16 cellular contexts compared by ENCODE assay signal in genomic region chr2:202627042-202627441, GRCh38. TPM values are rescaled to one million over a fixed set of nuclear protein-coding genes. Genes with fewer than 3 reads are reported as not detected.
DNase-seq lines count a peak whose midpoint lies in the region; ATAC-seq, FAIRE-seq and TF ChIP-seq lines count a peak whose summit lies in the region.
"Had no signal": no experiment of that assay in that cellular context is flagged by ENCODE, and none has a peak within 500 bp of the region (broad histone marks: within the 10 kb centered on the region; RNA-seq: fewer than 3 reads in every experiment).

No MANE protein-coding gene starts in this region.

- H3K27me3 ChIP-seq in SK-N-SH (ENCODE audit: insufficient read depth) (no peaks in the 10 kb centered on the region), MM.1S (replicated peaks; ENCODE audit: insufficient read depth, low read length) (no peaks in the 10 kb centered on the region), GM12878 (replicated peaks in 1 of 2; ENCODE audit: control insufficient read depth in 2 of 2, insufficient read depth in 2 of 2, low read length in 1 of 2) (no peaks in the 10 kb centered on the region)
- H3K27me3 ChIP-seq: BLaER1 treated with 17β-estradiol and CSF1 and Interleukin-3, amounts not matched to agents 10 nM and 100 nM had no signal

- no peaks in the 10 kb centered on the region for H3K36me3 Mint-ChIP-seq in naive thymus-derived CD8-positive, alpha-beta T cell
- H3K36me3 Mint-ChIP-seq: CD8-positive, alpha-beta T cell had no signal

- no peaks in the 10 kb centered on the region for H3K27me3 Mint-ChIP-seq in naive thymus-derived CD8-positive, alpha-beta T cell

- H3K36me3 ChIP-seq in SK-N-SH (replicated peaks in 1 of 2; ENCODE audit: control insufficient read depth in 1 of 2, insufficient read depth in 2 of 2, low read length in 1 of 2) (no peaks in the 10 kb centered on the region), MM.1S (replicated peaks; ENCODE audit: insufficient read depth, low read length) (no peaks in the 10 kb centered on the region), GM12878 (ENCODE audit: control insufficient read depth in 2 of 2, insufficient read depth in 2 of 2, low read length in 1 of 2) (no peaks in the 10 kb centered on the region)
- H3K36me3 ChIP-seq: BLaER1 treated with 17β-estradiol and CSF1 and Interleukin-3, amounts not matched to agents 10 nM and 100 nM; HAP-1 had no signal

- BruUV-seq in GM12878 (replicated peaks; lab: Mats Ljungman, UMichigan): no TSS peak

- TF ChIP-seq EP300 in SK-N-SH (IDR thresholded peaks at IDR 0.05; ENCODE audit: borderline replicate concordance in 1 of 2, low read depth in 1 of 2, low read length in 1 of 2): no peak
- TF ChIP-seq EP300 in GM12878 (IDR thresholded peaks at IDR 0.05; ENCODE audit: borderline replicate concordance in 1 of 2, control insufficient read depth in 1 of 2, low read depth in 2 of 2, low read length in 2 of 2): no peak

- H3K4me2 ChIP-seq in SK-N-SH (no peak overlapping the region), MM.1S (ENCODE audit: low read depth, low read length) (no peak overlapping the region), GM12878 (ENCODE audit: control insufficient read depth, insufficient read depth) (no peak overlapping the region)
- H3K4me2 ChIP-seq: BLaER1 treated with 17β-estradiol and CSF1 and Interleukin-3, amounts not matched to agents 10 nM and 100 nM had no signal

- H3K4me1 ChIP-seq in SK-N-SH (ENCODE audit: control insufficient read depth in 1 of 2, insufficient read depth in 2 of 2, low read depth in 1 of 2, low read length in 1 of 2) (no peaks in the 10 kb centered on the region), MM.1S (ENCODE audit: low read length) (no peaks in the 10 kb centered on the region), GM12878 (ENCODE audit: control insufficient read depth, insufficient read depth, low read length) (no peaks in the 10 kb centered on the region)
- H3K4me1 ChIP-seq: HAP-1 had no signal

- no peak for ATAC-seq in SK-N-SH treated with all-trans-retinoic acid at 6 μM for 48 hours
- ATAC-seq in GM12878: no peak
- ATAC-seq in naive thymus-derived CD8-positive, alpha-beta T cell: peak; percentile 44 to 70
- no peak for ATAC-seq in GM21529 (IDR thresholded peaks at IDR 0.05; ENCODE audit: unreplicated experiment)
- no peak for ATAC-seq in GM18873 (IDR thresholded peaks at IDR 0.05; ENCODE audit: low FRiP score, unreplicated experiment)
- ATAC-seq: CD8-positive, alpha-beta T cell had no signal

- H3K79me2 ChIP-seq in SK-N-SH (ENCODE audit: insufficient read depth) (no peaks in the 10 kb centered on the region), MM.1S (ENCODE audit: low read length) (no peaks in the 10 kb centered on the region), GM12878 (ENCODE audit: control insufficient read depth, insufficient read depth, low read length) (no peaks in the 10 kb centered on the region)

- CTCF ChIA-PET in SK-N-SH (lab: Yijun Ruan, JAX) (no interaction called here), GM12878 (lab: Yijun Ruan, JAX) (interaction anchor here (1.3 to 1.4 kb wide), 2 partner anchors 38 to 284 kb away, joined by 3 to 6 read pairs; no protein-coding TSS in a partner anchor)

- peaks cover 0 to 28% (median 8%) of the 10 kb centered on the region in 4 donors for H3K4me1 Mint-ChIP-seq in naive thymus-derived CD8-positive, alpha-beta T cell

- no peak overlapping the region for H3K4me3 Mint-ChIP-seq in naive thymus-derived CD8-positive, alpha-beta T cell
- H3K4me3 Mint-ChIP-seq: CD8-positive, alpha-beta T cell had no signal

- no peaks in the 10 kb centered on the region for H3K9me3 ChIP-seq in SK-N-SH
- H3K9me3 ChIP-seq in MM.1S (replicated peaks; ENCODE audit: insufficient read depth, low read length): no peaks in the 10 kb centered on the region
- H3K9me3 ChIP-seq in GM12878 (replicated peaks; ENCODE audit: control insufficient read depth, insufficient read depth, low read length): no peaks in the 10 kb centered on the region
- H3K9me3 ChIP-seq: BLaER1 treated with 17β-estradiol and CSF1 and Interleukin-3, amounts not matched to agents 10 nM and 100 nM; HAP-1 had no signal

- no peaks in the 10 kb centered on the region for H3K9me3 Mint-ChIP-seq in naive thymus-derived CD8-positive, alpha-beta T cell
- H3K9me3 Mint-ChIP-seq: CD8-positive, alpha-beta T cell had no signal

- in situ Hi-C loops in GM12878 (cut with MboI): no loop called here

- no peak for TF ChIP-seq POLR2A in GM12878 (IDR thresholded peaks at IDR 0.05; ENCODE audit: low read depth, low read length)

- H3K9me2 ChIP-seq in SK-N-SH (no peaks in the 10 kb centered on the region), MM.1S (replicated peaks; ENCODE audit: insufficient read depth, low read length) (no peaks in the 10 kb centered on the region)

- H3K27ac ChIP-seq in SK-N-SH (ENCODE audit: low read depth in 2 of 2, low read length in 1 of 2): no peak overlapping the region
- H3K27ac ChIP-seq in MM.1S (ENCODE audit: low read length): no peak overlapping the region
- H3K27ac ChIP-seq in GM12878 (ENCODE audit: control insufficient read depth, insufficient read depth): no peak overlapping the region
- H3K27ac ChIP-seq: 22Rv1; BLaER1 treated with 17β-estradiol and CSF1 and Interleukin-3, amounts not matched to agents 10 nM and 100 nM had no signal

- SMC1A ChIA-PET in GM12878 (lab: Charles Lee; ENCODE audit: uncharacterized antibody, unreplicated experiment): interaction anchor here (1.2 kb wide), 1 partner anchor 50 kb away, joined by 3 read pairs; no protein-coding TSS in a partner anchor

- WGBS in SK-N-SH (ENCODE audit: low lambda C conversion rate): 59% methylated on average over 4 of the region's 4 CpGs
- WGBS in GM12878 (ENCODE audit: insufficient coverage, insufficient replicate concordance, low lambda C conversion rate, missing lambda C conversion rate): 38% methylated on average over 4 of the region's 4 CpGs

- no peak overlapping the region for H3K9ac ChIP-seq in SK-N-SH
- H3K9ac ChIP-seq in MM.1S (ENCODE audit: low read length): no peak overlapping the region
- H3K9ac ChIP-seq in GM12878 (ENCODE audit: control insufficient read depth, insufficient read depth, low read length): no peak overlapping the region
- H3K9ac ChIP-seq: BLaER1 treated with 17β-estradiol and CSF1 and Interleukin-3, amounts not matched to agents 10 nM and 100 nM had no signal

- H3K27ac Mint-ChIP-seq in naive thymus-derived CD8-positive, alpha-beta T cell: no peak overlapping the region
- H3K27ac Mint-ChIP-seq: CD8-positive, alpha-beta T cell had no signal

- POLR2A ChIA-PET in SK-N-SH (lab: Yijun Ruan, JAX): no interaction called here
- POLR2A ChIA-PET in GM12878 (lab: Charles Lee): no interaction called here
- POLR2A ChIA-PET in naive thymus-derived CD8-positive, alpha-beta T cell (lab: Charles Lee): interaction anchor here (1.3 to 2.0 kb wide), 2 partner anchors 8 to 16 kb away, joined by 3 to 5 read pairs; partner anchors contain the start of gene FAM117B

- no peak for FAIRE-seq in GM12878 (lab: Jason Lieb, UNC)
- FAIRE-seq: GM12891 had no signal

- no peak for TF ChIP-seq CTCF in SK-N-SH (IDR thresholded peaks at IDR 0.05)
- TF ChIP-seq CTCF in MM.1S (IDR thresholded peaks at IDR 0.05; ENCODE audit: low read length): no peak
- no peak for TF ChIP-seq CTCF in GM12878 (IDR thresholded peaks at IDR 0.05 in 2 of 3, conservative IDR thresholded peaks at IDR 0.05 in 1 of 3; ENCODE audit: control insufficient read depth in 2 of 3, extremely low read depth in 1 of 3, insufficient read depth in 1 of 3, low read depth in 3 of 3, low read length in 3 of 3)

- H4K20me1 ChIP-seq in SK-N-SH (ENCODE audit: insufficient read depth) (no peaks in the 10 kb centered on the region), MM.1S (ENCODE audit: insufficient read depth, low read length) (no peaks in the 10 kb centered on the region), GM12878 (ENCODE audit: control insufficient read depth, insufficient read depth) (no peaks in the 10 kb centered on the region)
- H4K20me1 ChIP-seq: BLaER1 treated with 17β-estradiol and CSF1 and Interleukin-3, amounts not matched to agents 10 nM and 100 nM had no signal

- intact Hi-C loops in GM12878 (cut with micrococcal nuclease; ENCODE audit: unreplicated experiment): no loop called here

- H3K4me3 ChIP-seq in SK-N-SH (ENCODE audit: low read depth in 2 of 2, low read length in 1 of 2): no peak overlapping the region
- H3K4me3 ChIP-seq in MM.1S (ENCODE audit: low read length): no peak overlapping the region
- H3K4me3 ChIP-seq in GM12878: no peak overlapping the region
- H3K4me3 ChIP-seq: BLaER1 treated with 17β-estradiol and CSF1 and Interleukin-3, amounts not matched to agents 10 nM and 100 nM; HAP-1 had no signal

- DNase-seq in SK-N-SH (no peak), MM.1S (no peak), GM12878 (ENCODE audit: low read depth, low spot score) (no peak)
- DNase-seq in naive thymus-derived CD8-positive, alpha-beta T cell: no peak
- DNase-seq in activated CD4-positive, alpha-beta T cell treated with anti-CD3 and anti-CD28 coated beads for 48 hours: no peak
- DNase-seq: Calu3; CD8-positive, alpha-beta T cell; DMS79 treated with DMSO at 0.1 percent for 48 hours; EL had no signal

- H3F3A ChIP-seq in SK-N-SH (replicated peaks; ENCODE audit: insufficient read depth): no peaks in the 10 kb centered on the region
- H3F3A ChIP-seq in MM.1S (ENCODE audit: insufficient read depth, low read length): no peaks in the 10 kb centered on the region

- TF ChIP-seq RAD21 in SK-N-SH (IDR thresholded peaks at IDR 0.05; ENCODE audit: low read length): no peak
- TF ChIP-seq RAD21 in GM12878 (IDR thresholded peaks at IDR 0.05; ENCODE audit: insufficient read depth, low read depth, low read length): no peak

- RAD21 ChIA-PET in GM12878 (lab: Charles Lee; ENCODE audit: unreplicated experiment): interaction anchor here (1.0 kb wide), 1 partner anchor 36 kb away, joined by 3 read pairs; no protein-coding TSS in a partner anchor

- H2AFZ ChIP-seq in SK-N-SH (ENCODE audit: low read depth) (peak overlapping the region; percentile 22; the same call in 1 of the 2 replicates), MM.1S (ENCODE audit: low read length) (peak overlapping the region; percentile 5; the same call in 1 of the 2 replicates), GM12878 (ENCODE audit: control insufficient read depth, low read depth, low read length) (peak overlapping the region; percentile 18)

RNA-seq across cellular contexts. Expression of gene FAM117B, which starts 7.7 kb away (rescaled TPM):
- polyA plus RNA-seq in SK-N-SH (2012; rRNA removed) (0.90 and 1.0 TPM in 2 replicates), GM12878 (2011; rRNA removed) (4.0 and 4.4 TPM in 2 replicates), GM12878 (2014; fragmentation: Illumina TruSeq; extraction: Trizol) (5.9 and 7.1 TPM in 2 replicates), GM12878 (2014; fragmentation: Nextera tagmentation; extraction: Ambion mirVana) (1 to 10 TPM; 1.6 to 4.1 TPM), GM12878 (2014; rRNA removed) (3.4 and 4.0 TPM in 2 replicates), GM12878 (2016; fragmentation: Nextera tagmentation; extraction: Ambion mirVana) (1 to 10 TPM; 4.4 to 4.7 TPM)
- 1.7 and 1.9 TPM in 2 replicates for polyA plus RNA-seq in SK-N-SH (2012; cell fraction: cytosol; rRNA removed)
- 1.1 and 1.3 TPM in 2 replicates for polyA plus RNA-seq in SK-N-SH (2012; cell fraction: nucleus; rRNA removed)
- 15.7 and 17.3 TPM in 2 replicates for total RNA-seq in GM12878 (2013; cell fraction: nucleolus; rRNA removed)
- total RNA-seq in GM12878 (2014; rRNA removed) (3.4 and 3.9 TPM in 2 replicates), GM12878 (2014; rRNA removed; fragmentation: Illumina TruSeq; extraction: Trizol) (3.4 and 3.7 TPM in 2 replicates), GM12878 (2021) (6.7 and 7.6 TPM in 2 replicates)
- polyA plus RNA-seq in GM12878 (2011; ENCODE audit: low read depth): 0.97 TPM
- 1.8 and 3.1 TPM in 2 replicates for polyA plus RNA-seq in GM12878 (2011; cell fraction: cytosol; rRNA removed)
- polyA plus RNA-seq in GM12878 (2011; cell fraction: nucleus; rRNA removed): 1.8 and 2.1 TPM in 2 replicates
- polyA plus RNA-seq in GM12878 (2012): 2.2 and 2.8 TPM in 2 replicates
- polyA minus RNA-seq in GM12878 (2011; rRNA and poly(A)+ RNA removed): 5.4 and 5.8 TPM in 2 replicates
- polyA minus RNA-seq in GM12878 (2011; cell fraction: cytosol; rRNA and poly(A)+ RNA removed): 3.0 and 3.5 TPM in 2 replicates
- polyA minus RNA-seq in GM12878 (2011; cell fraction: nucleus; rRNA and poly(A)+ RNA removed): 2.1 and 6.9 TPM in 2 replicates
- total RNA-seq in naive thymus-derived CD8-positive, alpha-beta T cell: 10 to 100 TPM; 55.6 to 57.2 TPM
- polyA plus RNA-seq in naive thymus-derived CD8-positive, alpha-beta T cell: 10 to 100 TPM; 11.0 to 24.4 (median 16.0) TPM

Comparison
In these comparisons a context has a peak if more than half of its experiments do, and no peak if none do; other contexts are left out.
1. ATAC-seq: peak in naive thymus-derived CD8-positive, alpha-beta T cell (2 of 2); none in SK-N-SH treated with all-trans-retinoic acid at 6 μM for 48 hours (single experiment), GM12878 (single experiment), GM21529 (single experiment) and GM18873 (single experiment).
2. Peak in every context shown above with its lines, with median percentiles within 50 percentile points of each other: H2AFZ ChIP-seq.